In genomic region chr7:155198901-155199845, GRCh38 we compare ENCODE assay signal across 8 cellular contexts.
DNase-seq lines count a peak whose midpoint lies in the region; ATAC-seq and TF ChIP-seq lines count a peak whose summit lies in the region.

No MANE protein-coding gene starts in this region.

- ATAC-seq in HG03378 (IDR thresholded peaks at IDR 0.05; ENCODE audit: unreplicated experiment), result peak; percentile 74

- DNase-seq in activated CD8-positive, alpha-beta memory T cell treated with anti-CD3 and anti-CD28 coated beads for 24 hours, result peak; percentile 66
- no peak for DNase-seq in activated CD8-positive, alpha-beta memory T cell treated with anti-CD3 and anti-CD28 coated beads, Interleukin-2, amount 50 U/mL, for 4 hours
- DNase-seq in astrocyte of the spinal cord (ENCODE audit: low read depth, low spot score) (peak; percentile 38), esophagus muscularis mucosa (ENCODE audit: extremely low spot score) (no peak), DMS153 treated with DMSO at 0.1 percent for 48 hours (lab: John Stamatoyannopoulos, UW; ENCODE audit: unreplicated experiment) (no peak), NCI-H146 treated with DMSO at 0.1 percent for 48 hours (lab: John Stamatoyannopoulos, UW; ENCODE audit: unreplicated experiment) (no peak)
- peak; percentile 21 to 33 for DNase-seq in stimulated activated CD8-positive, alpha-beta memory T cell treated with anti-CD3 and anti-CD28 coated beads, Interleukin-7, amount 100 ng/mL, for 4 hours (ENCODE audit: low read depth in 2 of 2)

- TF ChIP-seq EP300 in esophagus muscularis mucosa (IDR thresholded peaks at IDR 0.05), result no peak

- no peaks in the 10 kb centered on the region for H3K36me3 ChIP-seq in esophagus muscularis mucosa

- in situ Hi-C loops in astrocyte of the spinal cord (cut with HindIII; ENCODE audit: low sequenced_read_pairs), result no loop called here

- WGBS in esophagus muscularis mucosa, result 72% methylated on average over 11 of the region's 13 CpGs

- TF ChIP-seq POLR2A in esophagus muscularis mucosa (IDR thresholded peaks at IDR 0.05; ENCODE audit: low read depth), result no peak

- H3K4me3 ChIP-seq in astrocyte of the spinal cord (ENCODE audit: low read depth, low read length) (no peak overlapping the region), esophagus muscularis mucosa (no peak overlapping the region)

- TF ChIP-seq CTCF in astrocyte of the spinal cord (IDR thresholded peaks at IDR 0.05; ENCODE audit: low read depth, low read length) (no peak), esophagus muscularis mucosa (IDR thresholded peaks at IDR 0.05) (no peak)

- no peaks in the 10 kb centered on the region for H3K4me1 ChIP-seq in esophagus muscularis mucosa

- intact Hi-C loops in esophagus muscularis mucosa (cut with DNase I), result no loop called here

- H3K9me3 ChIP-seq in esophagus muscularis mucosa, result peaks cover 0 to 22% (median 18%) of the 10 kb centered on the region in 4 donors

- H3K27ac ChIP-seq in esophagus muscularis mucosa (replicated peaks in 1 of 4), result no peak overlapping the region

- peaks cover 0 to 38% (median 0%) of the 10 kb centered on the region in 4 donors for H3K27me3 ChIP-seq in esophagus muscularis mucosa

Comparison
In these comparisons a context has a peak if more than half of its experiments do, and no peak if none do; other contexts are left out.
1. DNase-seq: peak in activated CD8-positive, alpha-beta memory T cell treated with anti-CD3 and anti-CD28 coated beads for 24 hours (single experiment), astrocyte of the spinal cord (single experiment) and stimulated activated CD8-positive, alpha-beta memory T cell treated with anti-CD3 and anti-CD28 coated beads, Interleukin-7, amount 100 ng/mL, for 4 hours (2 of 2); none in activated CD8-positive, alpha-beta memory T cell treated with anti-CD3 and anti-CD28 coated beads, Interleukin-2, amount 50 U/mL, for 4 hours (single experiment), esophagus muscularis mucosa (single experiment), DMS153 treated with DMSO at 0.1 percent for 48 hours (single experiment) and NCI-H146 treated with DMSO at 0.1 percent for 48 hours (single experiment).